In the genomic region with DNA sequence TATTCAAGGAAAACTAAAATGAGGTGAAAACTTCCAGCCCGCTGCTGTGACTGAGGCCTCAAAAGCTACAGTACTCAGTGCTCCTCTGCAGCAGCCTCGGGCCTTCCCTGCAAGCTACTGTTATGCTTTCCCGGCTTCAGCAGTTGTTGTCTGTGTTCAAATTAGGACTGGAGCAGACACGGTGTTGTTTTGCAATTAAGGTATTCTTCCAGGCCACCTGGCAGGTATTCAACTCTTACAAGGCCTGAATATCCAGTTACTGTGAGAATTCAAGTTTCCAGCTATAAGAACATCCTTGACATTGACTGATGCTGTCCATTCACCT, we compare ENCODE assay signal across 2 cellular contexts.
TF ChIP-seq lines count a peak whose summit lies in the region.

No MANE protein-coding gene starts in this region.

TF ChIP-seq in A549, 52 proteins besides CTCF, POLR2A, EP300 and RAD21:
- TF ChIP-seq KDM1A (IDR thresholded peaks at IDR 0.05; ENCODE audit: low read depth) (no peak), MAFK (IDR thresholded peaks at IDR 0.05; ENCODE audit: partially characterized antibody) (no peak), KDM5A (IDR thresholded peaks at IDR 0.05) (no peak), HEYL (CRISPR knock-in tag; IDR thresholded peaks at IDR 0.05) (no peak)
- TF ChIP-seq, protein P1, sequence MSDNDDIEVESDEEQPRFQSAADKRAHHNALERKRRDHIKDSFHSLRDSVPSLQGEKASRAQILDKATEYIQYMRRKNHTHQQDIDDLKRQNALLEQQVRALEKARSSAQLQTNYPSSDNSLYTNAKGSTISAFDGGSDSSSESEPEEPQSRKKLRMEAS (IDR thresholded peaks at IDR 0.05) = no peak

TF ChIP-seq in K562, 482 proteins besides CTCF, POLR2A, EP300 and RAD21:
- TF ChIP-seq MTA1 (IDR thresholded peaks at IDR 0.05; ENCODE audit: borderline replicate concordance) = 0 out of 2 replicates have a peak, but pooled peaks have one; percentile 1
- 0 out of 2 replicates have a peak, but pooled peaks have one; percentile 17 for TF ChIP-seq SP1 (CRISPR knock-in tag; IDR thresholded peaks at IDR 0.05)
- TF ChIP-seq BDP1 (IDR thresholded peaks at IDR 0.05; ENCODE audit: insufficient read depth, insufficient read length) = no peak
- TF ChIP-seq, protein P2, sequence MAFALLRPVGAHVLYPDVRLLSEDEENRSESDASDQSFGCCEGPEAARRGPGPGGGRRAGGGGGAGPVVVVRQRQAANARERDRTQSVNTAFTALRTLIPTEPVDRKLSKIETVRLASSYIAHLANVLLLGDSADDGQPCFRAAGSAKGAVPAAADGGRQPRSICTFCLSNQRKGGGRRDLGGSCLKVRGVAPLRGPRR (CRISPR knock-in tag; IDR thresholded peaks at IDR 0.05) = 0 out of 2 replicates have a peak, but pooled peaks have one; percentile 37
- TF ChIP-seq HDAC6 (IDR thresholded peaks at IDR 0.05; ENCODE audit: low read depth, low read length) = no peak
- TF ChIP-seq PHF8 (IDR thresholded peaks at IDR 0.05; ENCODE audit: borderline replicate concordance, low read length) = no peak
- 0 out of 2 replicates have a peak, but pooled peaks have one; percentile 22 for TF ChIP-seq ESRRA (IDR thresholded peaks at IDR 0.05; ENCODE audit: borderline replicate concordance, low read depth)
- peak in 1 of 2 experiments; percentile 8; a peak in 1 of 4 replicates for TF ChIP-seq ARNT (IDR thresholded peaks at IDR 0.05)
- TF ChIP-seq, protein P3, sequence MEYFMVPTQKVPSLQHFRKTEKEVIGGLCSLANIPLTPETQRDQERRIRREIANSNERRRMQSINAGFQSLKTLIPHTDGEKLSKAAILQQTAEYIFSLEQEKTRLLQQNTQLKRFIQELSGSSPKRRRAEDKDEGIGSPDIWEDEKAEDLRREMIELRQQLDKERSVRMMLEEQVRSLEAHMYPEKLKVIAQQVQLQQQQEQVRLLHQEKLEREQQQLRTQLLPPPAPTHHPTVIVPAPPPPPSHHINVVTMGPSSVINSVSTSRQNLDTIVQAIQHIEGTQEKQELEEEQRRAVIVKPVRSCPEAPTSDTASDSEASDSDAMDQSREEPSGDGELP (CRISPR knock-in tag; IDR thresholded peaks at IDR 0.05; ENCODE audit: borderline replicate concordance) = peak; percentile 41
- TF ChIP-seq, protein P4, sequence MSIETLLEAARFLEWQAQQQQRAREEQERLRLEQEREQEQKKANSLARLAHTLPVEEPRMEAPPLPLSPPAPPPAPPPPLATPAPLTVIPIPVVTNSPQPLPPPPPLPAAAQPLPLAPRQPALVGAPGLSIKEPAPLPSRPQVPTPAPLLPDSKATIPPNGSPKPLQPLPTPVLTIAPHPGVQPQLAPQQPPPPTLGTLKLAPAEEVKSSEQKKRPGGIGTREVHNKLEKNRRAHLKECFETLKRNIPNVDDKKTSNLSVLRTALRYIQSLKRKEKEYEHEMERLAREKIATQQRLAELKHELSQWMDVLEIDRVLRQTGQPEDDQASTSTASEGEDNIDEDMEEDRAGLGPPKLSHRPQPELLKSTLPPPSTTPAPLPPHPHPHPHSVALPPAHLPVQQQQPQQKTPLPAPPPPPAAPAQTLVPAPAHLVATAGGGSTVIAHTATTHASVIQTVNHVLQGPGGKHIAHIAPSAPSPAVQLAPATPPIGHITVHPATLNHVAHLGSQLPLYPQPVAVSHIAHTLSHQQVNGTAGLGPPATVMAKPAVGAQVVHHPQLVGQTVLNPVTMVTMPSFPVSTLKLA (conservative IDR thresholded peaks at IDR 0.05) = 0 out of 4 replicates have a peak, but pooled peaks of 1 of the 2 experiments have one; percentile 5
- no peak for TF ChIP-seq PHB2 (IDR thresholded peaks at IDR 0.05; ENCODE audit: low read depth)
- TF ChIP-seq ZNF143 (CRISPR knock-in tag; IDR thresholded peaks at IDR 0.05) = no peak
- TF ChIP-seq, protein P5, sequence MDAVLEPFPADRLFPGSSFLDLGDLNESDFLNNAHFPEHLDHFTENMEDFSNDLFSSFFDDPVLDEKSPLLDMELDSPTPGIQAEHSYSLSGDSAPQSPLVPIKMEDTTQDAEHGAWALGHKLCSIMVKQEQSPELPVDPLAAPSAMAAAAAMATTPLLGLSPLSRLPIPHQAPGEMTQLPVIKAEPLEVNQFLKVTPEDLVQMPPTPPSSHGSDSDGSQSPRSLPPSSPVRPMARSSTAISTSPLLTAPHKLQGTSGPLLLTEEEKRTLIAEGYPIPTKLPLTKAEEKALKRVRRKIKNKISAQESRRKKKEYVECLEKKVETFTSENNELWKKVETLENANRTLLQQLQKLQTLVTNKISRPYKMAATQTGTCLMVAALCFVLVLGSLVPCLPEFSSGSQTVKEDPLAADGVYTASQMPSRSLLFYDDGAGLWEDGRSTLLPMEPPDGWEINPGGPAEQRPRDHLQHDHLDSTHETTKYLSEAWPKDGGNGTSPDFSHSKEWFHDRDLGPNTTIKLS (IDR thresholded peaks at IDR 0.05; ENCODE audit: borderline replicate concordance, low read depth) = 0 out of 2 replicates have a peak, but pooled peaks have one; percentile 39
- peak; percentile 3; the same call in 1 of the 2 replicates for TF ChIP-seq CC2D1A (IDR thresholded peaks at IDR 0.05)
- TF ChIP-seq, protein P6, sequence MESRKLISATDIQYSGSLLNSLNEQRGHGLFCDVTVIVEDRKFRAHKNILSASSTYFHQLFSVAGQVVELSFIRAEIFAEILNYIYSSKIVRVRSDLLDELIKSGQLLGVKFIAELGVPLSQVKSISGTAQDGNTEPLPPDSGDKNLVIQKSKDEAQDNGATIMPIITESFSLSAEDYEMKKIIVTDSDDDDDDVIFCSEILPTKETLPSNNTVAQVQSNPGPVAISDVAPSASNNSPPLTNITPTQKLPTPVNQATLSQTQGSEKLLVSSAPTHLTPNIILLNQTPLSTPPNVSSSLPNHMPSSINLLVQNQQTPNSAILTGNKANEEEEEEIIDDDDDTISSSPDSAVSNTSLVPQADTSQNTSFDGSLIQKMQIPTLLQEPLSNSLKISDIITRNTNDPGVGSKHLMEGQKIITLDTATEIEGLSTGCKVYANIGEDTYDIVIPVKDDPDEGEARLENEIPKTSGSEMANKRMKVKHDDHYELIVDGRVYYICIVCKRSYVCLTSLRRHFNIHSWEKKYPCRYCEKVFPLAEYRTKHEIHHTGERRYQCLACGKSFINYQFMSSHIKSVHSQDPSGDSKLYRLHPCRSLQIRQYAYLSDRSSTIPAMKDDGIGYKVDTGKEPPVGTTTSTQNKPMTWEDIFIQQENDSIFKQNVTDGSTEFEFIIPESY (CRISPR knock-in tag; IDR thresholded peaks at IDR 0.05) = 0 out of 2 replicates have a peak, but pooled peaks have one; percentile 34
- TF ChIP-seq, protein P7, sequence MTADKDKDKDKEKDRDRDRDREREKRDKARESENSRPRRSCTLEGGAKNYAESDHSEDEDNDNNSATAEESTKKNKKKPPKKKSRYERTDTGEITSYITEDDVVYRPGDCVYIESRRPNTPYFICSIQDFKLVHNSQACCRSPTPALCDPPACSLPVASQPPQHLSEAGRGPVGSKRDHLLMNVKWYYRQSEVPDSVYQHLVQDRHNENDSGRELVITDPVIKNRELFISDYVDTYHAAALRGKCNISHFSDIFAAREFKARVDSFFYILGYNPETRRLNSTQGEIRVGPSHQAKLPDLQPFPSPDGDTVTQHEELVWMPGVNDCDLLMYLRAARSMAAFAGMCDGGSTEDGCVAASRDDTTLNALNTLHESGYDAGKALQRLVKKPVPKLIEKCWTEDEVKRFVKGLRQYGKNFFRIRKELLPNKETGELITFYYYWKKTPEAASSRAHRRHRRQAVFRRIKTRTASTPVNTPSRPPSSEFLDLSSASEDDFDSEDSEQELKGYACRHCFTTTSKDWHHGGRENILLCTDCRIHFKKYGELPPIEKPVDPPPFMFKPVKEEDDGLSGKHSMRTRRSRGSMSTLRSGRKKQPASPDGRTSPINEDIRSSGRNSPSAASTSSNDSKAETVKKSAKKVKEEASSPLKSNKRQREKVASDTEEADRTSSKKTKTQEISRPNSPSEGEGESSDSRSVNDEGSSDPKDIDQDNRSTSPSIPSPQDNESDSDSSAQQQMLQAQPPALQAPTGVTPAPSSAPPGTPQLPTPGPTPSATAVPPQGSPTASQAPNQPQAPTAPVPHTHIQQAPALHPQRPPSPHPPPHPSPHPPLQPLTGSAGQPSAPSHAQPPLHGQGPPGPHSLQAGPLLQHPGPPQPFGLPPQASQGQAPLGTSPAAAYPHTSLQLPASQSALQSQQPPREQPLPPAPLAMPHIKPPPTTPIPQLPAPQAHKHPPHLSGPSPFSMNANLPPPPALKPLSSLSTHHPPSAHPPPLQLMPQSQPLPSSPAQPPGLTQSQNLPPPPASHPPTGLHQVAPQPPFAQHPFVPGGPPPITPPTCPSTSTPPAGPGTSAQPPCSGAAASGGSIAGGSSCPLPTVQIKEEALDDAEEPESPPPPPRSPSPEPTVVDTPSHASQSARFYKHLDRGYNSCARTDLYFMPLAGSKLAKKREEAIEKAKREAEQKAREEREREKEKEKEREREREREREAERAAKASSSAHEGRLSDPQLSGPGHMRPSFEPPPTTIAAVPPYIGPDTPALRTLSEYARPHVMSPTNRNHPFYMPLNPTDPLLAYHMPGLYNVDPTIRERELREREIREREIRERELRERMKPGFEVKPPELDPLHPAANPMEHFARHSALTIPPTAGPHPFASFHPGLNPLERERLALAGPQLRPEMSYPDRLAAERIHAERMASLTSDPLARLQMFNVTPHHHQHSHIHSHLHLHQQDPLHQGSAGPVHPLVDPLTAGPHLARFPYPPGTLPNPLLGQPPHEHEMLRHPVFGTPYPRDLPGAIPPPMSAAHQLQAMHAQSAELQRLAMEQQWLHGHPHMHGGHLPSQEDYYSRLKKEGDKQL (CRISPR knock-in tag; IDR thresholded peaks at IDR 0.05; ENCODE audit: borderline replicate concordance) = peak; percentile 43; the same call in 1 of the 2 replicates
- TF ChIP-seq SMAD4 (CRISPR knock-in tag; conservative IDR thresholded peaks at IDR 0.05) = 0 out of 2 replicates have a peak, but pooled peaks have one; percentile 58
- TF ChIP-seq, protein P8, sequence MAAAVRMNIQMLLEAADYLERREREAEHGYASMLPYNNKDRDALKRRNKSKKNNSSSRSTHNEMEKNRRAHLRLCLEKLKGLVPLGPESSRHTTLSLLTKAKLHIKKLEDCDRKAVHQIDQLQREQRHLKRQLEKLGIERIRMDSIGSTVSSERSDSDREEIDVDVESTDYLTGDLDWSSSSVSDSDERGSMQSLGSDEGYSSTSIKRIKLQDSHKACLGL (CRISPR knock-in tag; IDR thresholded peaks at IDR 0.05; ENCODE audit: borderline replicate concordance, poor library complexity, severe bottlenecking) = no peak
- no peak for TF ChIP-seq OTX1 (CRISPR knock-in tag; IDR thresholded peaks at IDR 0.05)
- TF ChIP-seq, protein P9, sequence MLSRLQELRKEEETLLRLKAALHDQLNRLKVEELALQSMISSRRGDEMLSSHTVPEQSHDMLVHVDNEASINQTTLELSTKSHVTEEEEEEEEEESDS (CRISPR knock-in tag; IDR thresholded peaks at IDR 0.05) = no peak
- TF ChIP-seq, protein P10, sequence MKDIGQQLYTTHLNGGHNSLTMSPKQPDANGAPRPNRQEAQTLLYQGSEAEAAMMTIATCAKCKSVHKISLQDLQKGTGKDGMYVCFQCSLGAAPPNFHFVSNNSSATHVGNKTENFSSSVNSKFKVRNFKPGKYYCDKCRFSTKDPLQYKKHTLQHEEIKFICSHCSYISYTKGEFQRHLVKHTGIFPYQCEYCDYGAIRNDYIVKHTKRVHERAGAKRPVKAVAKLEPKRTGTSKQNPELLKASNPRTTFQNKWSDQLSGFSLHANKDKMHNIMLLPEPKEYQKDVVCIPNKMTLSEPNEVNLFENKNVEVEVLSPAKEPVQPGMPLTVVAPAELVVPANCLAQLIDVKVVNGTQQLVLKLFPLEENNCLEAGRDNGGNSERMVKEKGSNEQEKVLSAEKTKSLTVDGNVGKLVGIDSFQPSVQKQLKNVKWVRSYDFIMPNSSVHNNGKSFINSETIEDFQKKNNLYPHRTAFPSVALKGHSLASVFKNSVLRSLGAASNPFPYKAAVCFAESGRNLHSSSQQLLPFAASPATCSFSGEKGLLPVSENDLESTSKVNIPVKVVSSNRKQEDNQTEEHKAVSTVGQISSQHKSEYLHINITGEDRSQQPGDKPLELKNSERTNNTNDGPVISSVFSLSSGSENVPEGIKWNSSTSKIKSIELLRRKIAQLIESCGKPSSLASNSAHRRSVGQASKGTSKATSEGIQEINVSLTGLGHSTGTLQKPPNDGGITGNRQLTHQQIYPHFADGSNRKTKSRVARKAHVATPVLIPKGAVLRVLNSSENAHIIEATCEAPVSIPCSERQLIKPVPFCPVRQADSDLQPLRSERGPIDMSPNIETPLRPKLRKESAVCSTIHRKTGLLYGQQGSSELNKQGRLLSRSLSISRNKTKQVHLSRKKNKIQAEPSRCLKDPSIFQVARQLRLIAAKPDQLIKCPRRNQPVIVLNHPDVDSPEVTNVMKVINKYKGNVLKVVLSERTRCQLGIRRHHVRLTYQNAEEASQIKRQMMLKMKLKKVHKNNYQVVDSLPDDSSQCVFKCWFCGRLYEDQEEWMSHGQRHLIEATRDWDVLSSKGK (CRISPR knock-in tag; IDR thresholded peaks at IDR 0.05) = no peak
- peak; percentile 47 for TF ChIP-seq ZFX (CRISPR knock-in tag; IDR thresholded peaks at IDR 0.05)
- TF ChIP-seq, protein P11, sequence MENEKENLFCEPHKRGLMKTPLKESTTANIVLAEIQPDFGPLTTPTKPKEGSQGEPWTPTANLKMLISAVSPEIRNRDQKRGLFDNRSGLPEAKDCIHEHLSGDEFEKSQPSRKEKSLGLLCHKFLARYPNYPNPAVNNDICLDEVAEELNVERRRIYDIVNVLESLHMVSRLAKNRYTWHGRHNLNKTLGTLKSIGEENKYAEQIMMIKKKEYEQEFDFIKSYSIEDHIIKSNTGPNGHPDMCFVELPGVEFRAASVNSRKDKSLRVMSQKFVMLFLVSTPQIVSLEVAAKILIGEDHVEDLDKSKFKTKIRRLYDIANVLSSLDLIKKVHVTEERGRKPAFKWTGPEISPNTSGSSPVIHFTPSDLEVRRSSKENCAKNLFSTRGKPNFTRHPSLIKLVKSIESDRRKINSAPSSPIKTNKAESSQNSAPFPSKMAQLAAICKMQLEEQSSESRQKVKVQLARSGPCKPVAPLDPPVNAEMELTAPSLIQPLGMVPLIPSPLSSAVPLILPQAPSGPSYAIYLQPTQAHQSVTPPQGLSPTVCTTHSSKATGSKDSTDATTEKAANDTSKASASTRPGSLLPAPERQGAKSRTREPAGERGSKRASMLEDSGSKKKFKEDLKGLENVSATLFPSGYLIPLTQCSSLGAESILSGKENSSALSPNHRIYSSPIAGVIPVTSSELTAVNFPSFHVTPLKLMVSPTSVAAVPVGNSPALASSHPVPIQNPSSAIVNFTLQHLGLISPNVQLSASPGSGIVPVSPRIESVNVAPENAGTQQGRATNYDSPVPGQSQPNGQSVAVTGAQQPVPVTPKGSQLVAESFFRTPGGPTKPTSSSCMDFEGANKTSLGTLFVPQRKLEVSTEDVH (IDR thresholded peaks at IDR 0.05; ENCODE audit: low read depth, partially characterized antibody) = peak; percentile 8
- TF ChIP-seq HSF4 (CRISPR knock-in tag; IDR thresholded peaks at IDR 0.05; ENCODE audit: borderline replicate concordance) = 0 out of 2 replicates have a peak, but pooled peaks have one; percentile 23
- no peak for TF ChIP-seq THRAP3 (IDR thresholded peaks at IDR 0.05; ENCODE audit: borderline replicate concordance)
- TF ChIP-seq GABPB2 (CRISPR knock-in tag; conservative IDR thresholded peaks at IDR 0.05) = no peak
- 0 out of 2 replicates have a peak, but pooled peaks have one; percentile 0 for TF ChIP-seq ZKSCAN8 (CRISPR knock-in tag; IDR thresholded peaks at IDR 0.05)
- TF ChIP-seq, protein P1 (CRISPR knock-in tag; IDR thresholded peaks at IDR 0.05) = no peak
- TF ChIP-seq PYGO2 (tag; IDR thresholded peaks at IDR 0.05) = no peak
- TF ChIP-seq ZNF583 (CRISPR knock-in tag; IDR thresholded peaks at IDR 0.05) = 0 out of 2 replicates have a peak, but pooled peaks have one; percentile 7
- TF ChIP-seq ZNF696 (CRISPR knock-in tag; conservative IDR thresholded peaks at IDR 0.05) = no peak
- TF ChIP-seq KAT7 (CRISPR knock-in tag; IDR thresholded peaks at IDR 0.05; ENCODE audit: borderline replicate concordance) = peak; percentile 51; the same call in 1 of the 2 replicates
